In genomic region chr17:70736375-70736957, GRCh38 we compare ENCODE assay signal across 28 cellular contexts.
"Had no signal": no experiment of that assay in that cellular context is flagged by ENCODE, and none has a peak within 500 bp of the region (broad histone marks: within the 10 kb centered on the region; RNA-seq: fewer than 3 reads in every experiment).

No MANE protein-coding gene starts in this region.

- H3K4me3 ChIP-seq: colonic mucosa, coronary artery, dorsolateral prefrontal cortex, esophagus muscularis mucosa, esophagus squamous epithelium, gastrocnemius medialis, gastroesophageal sphincter, heart left ventricle, heart right ventricle had no signal

- H3K9me3 ChIP-seq: colonic mucosa, esophagus muscularis mucosa, esophagus squamous epithelium, gastrocnemius medialis, gastroesophageal sphincter, heart left ventricle, heart right ventricle had no signal

- DNase-seq: colonic mucosa; cortex of kidney; dermis blood vessel endothelial cell; dorsolateral prefrontal cortex; effector CD4-positive, alpha-beta T cell; effector CD8-positive, alpha-beta T cell; effector memory CD4-positive, alpha-beta T cell; effector memory CD8-positive, alpha-beta T cell; endodermal cell; erythroblast; esophagus squamous epithelium; foreskin fibroblast; foreskin keratinocyte; foreskin melanocyte; gastrocnemius medialis; glutamatergic neuron; head of caudate nucleus; heart left ventricle; heart right ventricle had no signal

- H3K27ac ChIP-seq: colonic mucosa, coronary artery, dorsolateral prefrontal cortex, epithelial cell of prostate, esophagus muscularis mucosa, esophagus squamous epithelium, foreskin keratinocyte, gastrocnemius medialis, gastroesophageal sphincter, heart left ventricle, heart right ventricle had no signal

- FAIRE-seq: colon, endometrium, endothelial cell of umbilical vein, frontal cortex had no signal

- ATAC-seq: effector memory CD8-positive, alpha-beta T cell; esophagus mucosa; foreskin keratinocyte; gastrocnemius medialis; gastroesophageal sphincter; heart left ventricle; heart right ventricle had no signal

- H3K27me3 ChIP-seq: colonic mucosa, esophagus muscularis mucosa, esophagus squamous epithelium, gastrocnemius medialis, gastroesophageal sphincter had no signal

- H3K4me1 ChIP-seq: colonic mucosa, esophagus squamous epithelium, foreskin keratinocyte, gastrocnemius medialis, heart left ventricle, heart right ventricle had no signal

- H3K36me3 ChIP-seq: colonic mucosa, esophagus muscularis mucosa, esophagus squamous epithelium, gastrocnemius medialis, gastroesophageal sphincter, heart left ventricle, heart right ventricle had no signal
